ENCODE assay signal across 1 cellular context in the genomic region with DNA sequence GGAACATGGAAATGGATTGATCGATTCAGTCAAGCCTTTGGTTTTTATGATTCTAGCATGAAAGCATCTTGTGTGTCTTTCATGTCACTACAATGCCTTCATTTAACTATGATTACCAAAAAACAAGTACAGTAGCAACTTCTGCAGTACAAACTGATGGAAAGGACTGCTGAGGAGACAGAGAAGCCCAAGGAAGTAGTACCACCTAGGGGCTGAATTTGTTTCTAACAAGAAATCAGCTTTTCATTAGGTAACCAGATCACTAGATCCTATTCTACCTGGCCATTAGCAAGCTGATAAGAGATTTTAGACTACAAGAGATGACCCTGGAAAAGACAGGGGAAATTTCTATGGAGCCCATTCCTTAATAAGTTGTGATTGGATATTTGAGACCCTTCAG.
TF ChIP-seq lines count a peak whose summit lies in the region.

No MANE protein-coding gene starts in this region.

TF ChIP-seq in GM23338, 12 proteins besides CTCF, POLR2A, EP300 and RAD21 (continued from another document):
- TF ChIP-seq, protein P1, sequence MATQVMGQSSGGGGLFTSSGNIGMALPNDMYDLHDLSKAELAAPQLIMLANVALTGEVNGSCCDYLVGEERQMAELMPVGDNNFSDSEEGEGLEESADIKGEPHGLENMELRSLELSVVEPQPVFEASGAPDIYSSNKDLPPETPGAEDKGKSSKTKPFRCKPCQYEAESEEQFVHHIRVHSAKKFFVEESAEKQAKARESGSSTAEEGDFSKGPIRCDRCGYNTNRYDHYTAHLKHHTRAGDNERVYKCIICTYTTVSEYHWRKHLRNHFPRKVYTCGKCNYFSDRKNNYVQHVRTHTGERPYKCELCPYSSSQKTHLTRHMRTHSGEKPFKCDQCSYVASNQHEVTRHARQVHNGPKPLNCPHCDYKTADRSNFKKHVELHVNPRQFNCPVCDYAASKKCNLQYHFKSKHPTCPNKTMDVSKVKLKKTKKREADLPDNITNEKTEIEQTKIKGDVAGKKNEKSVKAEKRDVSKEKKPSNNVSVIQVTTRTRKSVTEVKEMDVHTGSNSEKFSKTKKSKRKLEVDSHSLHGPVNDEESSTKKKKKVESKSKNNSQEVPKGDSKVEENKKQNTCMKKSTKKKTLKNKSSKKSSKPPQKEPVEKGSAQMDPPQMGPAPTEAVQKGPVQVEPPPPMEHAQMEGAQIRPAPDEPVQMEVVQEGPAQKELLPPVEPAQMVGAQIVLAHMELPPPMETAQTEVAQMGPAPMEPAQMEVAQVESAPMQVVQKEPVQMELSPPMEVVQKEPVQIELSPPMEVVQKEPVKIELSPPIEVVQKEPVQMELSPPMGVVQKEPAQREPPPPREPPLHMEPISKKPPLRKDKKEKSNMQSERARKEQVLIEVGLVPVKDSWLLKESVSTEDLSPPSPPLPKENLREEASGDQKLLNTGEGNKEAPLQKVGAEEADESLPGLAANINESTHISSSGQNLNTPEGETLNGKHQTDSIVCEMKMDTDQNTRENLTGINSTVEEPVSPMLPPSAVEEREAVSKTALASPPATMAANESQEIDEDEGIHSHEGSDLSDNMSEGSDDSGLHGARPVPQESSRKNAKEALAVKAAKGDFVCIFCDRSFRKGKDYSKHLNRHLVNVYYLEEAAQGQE (IDR thresholded peaks at IDR 0.05; ENCODE audit: unreplicated experiment) = no peak
- TF ChIP-seq ZNF114 (CRISPR knock-in tag; IDR thresholded peaks at IDR 0.05) (no peak), JUNB (IDR thresholded peaks at IDR 0.05; ENCODE audit: unreplicated experiment) (no peak), ZNF462 (CRISPR knock-in tag; IDR thresholded peaks at IDR 0.05) (no peak), STAT1 (IDR thresholded peaks at IDR 0.05; ENCODE audit: unreplicated experiment) (no peak), EZH2 (IDR thresholded peaks at IDR 0.05; ENCODE audit: low read depth, unreplicated experiment) (no peak), EZH2phosphoT487 (IDR thresholded peaks at IDR 0.05; ENCODE audit: unreplicated experiment) (no peak), CREB1 (CRISPR knock-in tag; IDR thresholded peaks at IDR 0.05; ENCODE audit: low read depth) (no peak), ZNF331 (CRISPR knock-in tag; IDR thresholded peaks at IDR 0.05; ENCODE audit: low read depth) (no peak), POLR2AphosphoS5 (IDR thresholded peaks at IDR 0.05; ENCODE audit: low read depth) (no peak)
